12 cellular contexts compared by ENCODE assay signal in genomic region chr10:118712930-118713634, GRCh38. TPM values are rescaled to one million over a fixed set of nuclear protein-coding genes. Genes with fewer than 3 reads are reported as not detected.
DNase-seq lines count a peak whose midpoint lies in the region; ATAC-seq and TF ChIP-seq lines count a peak whose summit lies in the region.
"Had no signal": no experiment of that assay in that cellular context is flagged by ENCODE, and none has a peak within 500 bp of the region (broad histone marks: within the 10 kb centered on the region; RNA-seq: fewer than 3 reads in every experiment).

No MANE protein-coding gene starts in this region.

- H3K4me1 Mint-ChIP-seq in chondrocyte (ENCODE audit: low read depth): peaks cover 6% of the 10 kb centered on the region
- H3K4me1 Mint-ChIP-seq in nephron progenitor cell: no peaks in the 10 kb centered on the region

- H3K79me2 ChIP-seq in Loucy (ENCODE audit: insufficient read depth, low read length): peaks cover 32% of the 10 kb centered on the region

- H3K27me3 Mint-ChIP-seq in chondrocyte (ENCODE audit: low read depth): no peaks in the 10 kb centered on the region
- no peaks in the 10 kb centered on the region for H3K27me3 Mint-ChIP-seq in nephron progenitor cell (ENCODE audit: low read depth, poor library complexity)

- DNase-seq in DMS53 (lab: John Stamatoyannopoulos, UW) (peak; percentile 27), DMS53 treated with DMSO at 0.1 percent for 48 hours (lab: John Stamatoyannopoulos, UW; ENCODE audit: unreplicated experiment) (no peak), chondrocyte (ENCODE audit: low spot score) (no peak), nephron progenitor cell (peak; percentile 19), NCI-H526 treated with DMSO at 0.1 percent for 48 hours (lab: John Stamatoyannopoulos, UW) (no peak), NOMO-1 treated with dmso at 0.1 percent for 144 hours (lab: John Stamatoyannopoulos, UW; ENCODE audit: unreplicated experiment) (no peak)
- DNase-seq: activated naive CD4-positive, alpha-beta T cell treated with anti-CD3 and anti-CD28 coated beads, Interleukin-2, amount 50 U/mL, for 16 hours; NCI-H1436; NCI-H446 treated with DMSO at 0.1 percent for 48 hours; T1000 had no signal

- no peak overlapping the region for H3K4me3 Mint-ChIP-seq in chondrocyte (ENCODE audit: unreplicated experiment)
- H3K4me3 Mint-ChIP-seq in nephron progenitor cell: no peak overlapping the region

- no peaks in the 10 kb centered on the region for H3K36me3 Mint-ChIP-seq in chondrocyte (ENCODE audit: low read depth)
- H3K36me3 Mint-ChIP-seq in nephron progenitor cell (ENCODE audit: low read depth): peaks cover 47% of the 10 kb centered on the region

- no peak overlapping the region for H2AFZ ChIP-seq in Loucy (ENCODE audit: low read length)

- H3K27me3 ChIP-seq in Loucy (ENCODE audit: insufficient read depth, low read length, poor library complexity, severe bottlenecking): no peaks in the 10 kb centered on the region

- H3K27ac Mint-ChIP-seq in chondrocyte (ENCODE audit: unreplicated experiment): no peak overlapping the region
- no peak overlapping the region for H3K27ac Mint-ChIP-seq in nephron progenitor cell

- H3K9me2 ChIP-seq in Loucy (replicated peaks; ENCODE audit: low read depth, low read length): no peaks in the 10 kb centered on the region

- H3K9ac ChIP-seq in Loucy (ENCODE audit: low read depth, low read length, poor library complexity, severe bottlenecking): no peak overlapping the region

- H3K9me3 ChIP-seq in Loucy (ENCODE audit: insufficient read depth, low read depth, low read length): no peaks in the 10 kb centered on the region

- no peak for ATAC-seq in GM18867 (IDR thresholded peaks at IDR 0.05; ENCODE audit: unreplicated experiment)

- H3K4me3 ChIP-seq in Loucy (ENCODE audit: low read length, poor library complexity, severe bottlenecking): no peak overlapping the region

- peaks cover 14% of the 10 kb centered on the region for H4K20me1 ChIP-seq in Loucy (ENCODE audit: insufficient read depth, low read length, poor library complexity, severe bottlenecking)

- no peaks in the 10 kb centered on the region for H3F3A ChIP-seq in Loucy (ENCODE audit: low read depth)

- peaks cover 20% of the 10 kb centered on the region for H3K4me1 ChIP-seq in Loucy (ENCODE audit: insufficient read depth, low read length, poor library complexity, severe bottlenecking)

- H3K4me2 ChIP-seq in Loucy (ENCODE audit: low read depth, low read length, poor library complexity, severe bottlenecking): no peak overlapping the region

- peaks cover 7% of the 10 kb centered on the region; the same call in 1 of the 2 replicates for H3K36me3 ChIP-seq in Loucy (ENCODE audit: insufficient read depth, low read length)

- TF ChIP-seq CTCF in Loucy (conservative IDR thresholded peaks at IDR 0.05; ENCODE audit: low read length) (peak; percentile 62), chondrocyte (IDR thresholded peaks at IDR 0.05) (peak; percentile 44), nephron progenitor cell (IDR thresholded peaks at IDR 0.05) (peak; percentile 26)

- H3K9me3 Mint-ChIP-seq in chondrocyte (ENCODE audit: low read depth) (no peaks in the 10 kb centered on the region), nephron progenitor cell (no peaks in the 10 kb centered on the region)

RNA-seq across cellular contexts. Expression of gene CACUL1, which starts 41.7 kb away (rescaled TPM):
- 32.1 to 36.5 TPM (median 32.5 TPM) in 3 replicates for total RNA-seq in chondrocyte

Comparison
In these comparisons a context has a peak if more than half of its experiments do, and no peak if none do; other contexts are left out.
1. DNase-seq: peak in DMS53 (single experiment) and nephron progenitor cell (single experiment); none in DMS53 treated with DMSO at 0.1 percent for 48 hours (single experiment), chondrocyte (single experiment), NCI-H526 treated with DMSO at 0.1 percent for 48 hours (single experiment) and NOMO-1 treated with dmso at 0.1 percent for 144 hours (single experiment).
2. Peak in every context shown above with its lines, with median percentiles within 50 percentile points of each other: CTCF ChIP-seq.